ENCODE assay signal across 8 cellular contexts in the genomic region with DNA sequence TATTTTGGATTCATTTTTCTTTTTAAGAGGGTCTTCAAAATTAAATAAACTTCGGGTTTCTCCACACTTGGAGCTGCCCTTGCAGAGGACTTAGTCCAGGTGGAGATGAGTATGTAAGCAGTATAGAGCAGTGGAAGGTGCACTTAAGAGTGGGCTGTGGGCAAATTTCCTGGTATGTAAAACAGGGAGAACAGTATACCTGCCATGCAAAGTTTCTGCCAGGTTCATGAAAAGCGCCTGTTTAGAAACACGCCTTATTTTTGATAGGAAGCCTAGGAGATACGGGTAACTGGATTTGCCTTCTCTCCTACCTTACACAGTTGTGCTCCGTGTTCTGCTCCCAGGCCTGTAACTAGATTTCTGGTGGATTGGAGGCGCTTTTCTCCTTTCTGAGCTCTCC. TPM values are rescaled to one million over a fixed set of nuclear protein-coding genes. Genes with fewer than 3 reads are reported as not detected.
DNase-seq lines count a peak whose midpoint lies in the region; ATAC-seq, FAIRE-seq and TF ChIP-seq lines count a peak whose summit lies in the region.

No MANE protein-coding gene starts in this region.

- H2BK12ac ChIP-seq in H1 (ENCODE audit: low read depth, low read length) = no peak overlapping the region
- no peak overlapping the region for H2BK12ac ChIP-seq in neuronal stem cell (ENCODE audit: low read length)

- H3K9me3 ChIP-seq in Caco-2 (no peaks in the 10 kb centered on the region), H1 (ENCODE audit: insufficient read depth in 2 of 2, low read depth in 1 of 2, low read length in 1 of 2) (no peaks in the 10 kb centered on the region), neuronal stem cell (replicated peaks in 1 of 2; ENCODE audit: control insufficient read depth in 2 of 2, insufficient read depth in 1 of 2, low read depth in 1 of 2, low read length in 2 of 2) (no peaks in the 10 kb centered on the region)

- H3K4me3 Mint-ChIP-seq in Caco-2 (ENCODE audit: unreplicated experiment) = peak overlapping the region; percentile 84

- no peaks in the 10 kb centered on the region for H3K27me3 ChIP-seq in Caco-2 (replicated peaks; ENCODE audit: control insufficient read depth, insufficient read depth, low read length)
- H3K27me3 ChIP-seq in H1 (replicated peaks in 1 of 4; ENCODE audit: control insufficient read depth in 3 of 4, extremely low read depth in 1 of 4, insufficient read depth in 3 of 4, low read length in 3 of 4) = no peaks in the 10 kb centered on the region
- no peaks in the 10 kb centered on the region for H3K27me3 ChIP-seq in neuronal stem cell (ENCODE audit: control insufficient read depth in 3 of 3, insufficient read depth in 3 of 3, low read depth in 1 of 3, low read length in 3 of 3)

- H3K4me1 ChIP-seq in Caco-2 (no peaks in the 10 kb centered on the region), H1 (replicated peaks in 1 of 4; ENCODE audit: control insufficient read depth in 3 of 4, insufficient read depth in 4 of 4, low read length in 3 of 4) (peaks cover 6 to 11% (median 7%) of the 10 kb centered on the region in 4 experiments; a peak in 5 of 7 replicates), neuronal stem cell (ENCODE audit: control insufficient read depth in 2 of 2, insufficient read depth in 1 of 2, low read depth in 1 of 2, low read length in 2 of 2) (peaks cover 5 to 6% of the 10 kb centered on the region in 2 donors)

- H3K36me3 ChIP-seq in Caco-2 (ENCODE audit: control insufficient read depth, insufficient read depth, low read length) = peaks cover 5% of the 10 kb centered on the region
- peaks cover 9 to 26% (median 18%) of the 10 kb centered on the region in 4 experiments for H3K36me3 ChIP-seq in H1 (ENCODE audit: control insufficient read depth in 2 of 4, insufficient read depth in 4 of 4, low read length in 3 of 4)
- peaks cover 14 to 36% of the 10 kb centered on the region in 2 donors for H3K36me3 ChIP-seq in neuronal stem cell (replicated peaks in 1 of 2; ENCODE audit: control insufficient read depth in 2 of 2, insufficient read depth in 2 of 2, low read length in 2 of 2)

- POLR2A ChIA-PET in Caco-2 (lab: Charles Lee) (interaction anchor here (0.6 to 1.8 kb wide), 6 partner anchors 11 to 224 kb away, joined by 3 to 9 read pairs (median 6); partner anchors contain the start of genes HYI and PTPRF), H1 (lab: Charles Lee; ENCODE audit: partially characterized antibody) (interaction anchor here (0.6 to 33.2 kb wide), 35 partner anchors 10 to 324 kb away, joined by 3 to 651 read pairs (median 5); partner anchors contain the start of genes ATP6V0B, HYI and ST3GAL3)

- TF ChIP-seq CTCF in Caco-2 (IDR thresholded peaks at IDR 0.05; ENCODE audit: insufficient read depth in 1 of 2, low read depth in 1 of 2, low read length in 1 of 2, severe bottlenecking in 1 of 2, unreplicated experiment in 1 of 2) (no peak), H1 (IDR thresholded peaks at IDR 0.05; ENCODE audit: control extremely low read depth in 1 of 3, insufficient read depth in 1 of 3, low read depth in 1 of 3, low read length in 3 of 3) (no peak)

- TF ChIP-seq POLR2A in H1 (IDR thresholded peaks at IDR 0.05; ENCODE audit: control extremely low read depth in 1 of 2, low read depth in 2 of 2, low read length in 2 of 2) = no peak

- H3K9me3 Mint-ChIP-seq in Caco-2 (ENCODE audit: unreplicated experiment) = no peaks in the 10 kb centered on the region

- WGBS in H1 (ENCODE audit: extremely low coverage in 1 of 2, insufficient coverage in 1 of 2, insufficient read length in 1 of 2, insufficient replicate concordance in 2 of 2, low coverage in 1 of 2, low lambda C conversion rate in 2 of 2, missing lambda C conversion rate in 1 of 2), 2 experiments = 27% methylated on average over 6 of the region's 6 CpGs; no CpG with 5 or more reads in 1 of the 2 experiments
- WGBS in neuronal stem cell (ENCODE audit: extremely low coverage in 2 of 2, insufficient read length in 2 of 2, insufficient replicate concordance in 1 of 2), 2 donors = no CpG with 5 or more reads among the region's 6 CpGs

- peaks cover 10% of the 10 kb centered on the region for H3K23me2 ChIP-seq in H1 (ENCODE audit: low read depth, low read length)

- H3K18ac ChIP-seq in H1 (ENCODE audit: extremely low read depth, low read length) (no peak overlapping the region; the same call in 1 of the 2 replicates), neuronal stem cell (ENCODE audit: low read length) (no peak overlapping the region)

- peaks cover 47% of the 10 kb centered on the region for H3K36me3 Mint-ChIP-seq in Caco-2 (ENCODE audit: insufficient read depth, unreplicated experiment)

- peak overlapping the region in 2 of 4 experiments; percentile 9 to 80; a peak in 3 of 7 replicates for H3K9ac ChIP-seq in H1 (replicated peaks in 1 of 4; ENCODE audit: extremely low read depth in 1 of 4, low read depth in 3 of 4, low read length in 3 of 4)
- no peak overlapping the region for H3K9ac ChIP-seq in neuronal stem cell (ENCODE audit: low read depth, low read length, poor library complexity)

- H3K27me3 Mint-ChIP-seq in Caco-2 (ENCODE audit: insufficient read depth, unreplicated experiment) = no peaks in the 10 kb centered on the region

- DNase-seq in Caco-2 (no peak), NCI-H748 treated with DMSO at 0.1 percent for 48 hours (lab: John Stamatoyannopoulos, UW) (peak; percentile 78), H1 (ENCODE audit: low read depth in 1 of 2, low spot score in 2 of 2) (no peak), neuronal stem cell (ENCODE audit: low spot score) (no peak), AG20443 (ENCODE audit: low spot score) (no peak), LoVo (ENCODE audit: low spot score) (no peak)

- intact Hi-C loops in Caco-2 (cut with micrococcal nuclease; ENCODE audit: unreplicated experiment) = loop anchor here (2.0 kb wide), 1 partner anchor 122 kb away; no protein-coding TSS in a partner anchor

- H2AK5ac ChIP-seq in H1 (ENCODE audit: low read depth, low read length) (no peak overlapping the region), neuronal stem cell (ENCODE audit: low read depth, low read length) (no peak overlapping the region)

- no peak overlapping the region for H4K5ac ChIP-seq in H1 (ENCODE audit: insufficient read length, low read depth, low read length)

- peaks cover 7% of the 10 kb centered on the region for H3K4me1 Mint-ChIP-seq in Caco-2 (ENCODE audit: low read depth, unreplicated experiment)

- H2BK15ac ChIP-seq in H1 (ENCODE audit: low read length) = no peak overlapping the region
- H2BK15ac ChIP-seq in neuronal stem cell (ENCODE audit: low read length) = no peak overlapping the region

- H4K8ac ChIP-seq in H1 (ENCODE audit: extremely low read depth, insufficient read depth, low read length) (no peak overlapping the region), neuronal stem cell (ENCODE audit: low read depth, low read length) (no peak overlapping the region)

- no peak overlapping the region for H3K27ac Mint-ChIP-seq in Caco-2 (ENCODE audit: unreplicated experiment)

- H4K20me1 ChIP-seq in H1 (replicated peaks in 1 of 2; ENCODE audit: control insufficient read depth in 1 of 2, insufficient read depth in 2 of 2, low read length in 2 of 2) = peaks cover 3 to 10% of the 10 kb centered on the region in 2 experiments

- H2BK120ac ChIP-seq in H1 (replicated peaks; ENCODE audit: low read depth, low read length) = no peak overlapping the region
- H2BK120ac ChIP-seq in neuronal stem cell (ENCODE audit: low read depth, low read length) = no peak overlapping the region

- H3K27ac ChIP-seq in H1 (ENCODE audit: low read depth, low read length) = no peak overlapping the region; the same call in 1 of the 2 replicates
- no peak overlapping the region for H3K27ac ChIP-seq in neuronal stem cell (replicated peaks; ENCODE audit: low read length)

- CTCF ChIA-PET in Caco-2 (lab: Charles Lee) (interaction anchor here (1.9 kb wide), 1 partner anchor 97 kb away, joined by 8 read pairs; no protein-coding TSS in a partner anchor), H1 (lab: Charles Lee; ENCODE audit: partially characterized antibody) (interaction anchor here (0.6 to 3.0 kb wide), 14 partner anchors 9 to 283 kb away, joined by 3 to 8 read pairs (median 4); no protein-coding TSS in a partner anchor)

- H2AFZ ChIP-seq in H1 (ENCODE audit: low read length) (no peak overlapping the region), neuronal stem cell (ENCODE audit: low read length) (no peak overlapping the region)

- H3K4me3 ChIP-seq in Caco-2 (ENCODE audit: low read depth, low read length) (peak overlapping the region; percentile 72), H1 (ENCODE audit: extremely low read depth in 1 of 4, insufficient read depth in 2 of 4, low read depth in 3 of 4, low read length in 4 of 4) (peak overlapping the region; percentile 72 to 92 (median 81)), neuronal stem cell (ENCODE audit: low read length in 2 of 2) (peak overlapping the region; percentile 70 to 76)

- H3K4ac ChIP-seq in H1 (replicated peaks; ENCODE audit: insufficient read length, low read depth, low read length) (no peak overlapping the region), neuronal stem cell (ENCODE audit: low read length) (no peak overlapping the region)

- BruUV-seq in Caco-2 (replicated peaks; lab: Mats Ljungman, UMichigan) = TSS peak; percentile 36

- H3K23ac ChIP-seq in H1 (ENCODE audit: insufficient read length) = no peak overlapping the region
- H3K23ac ChIP-seq in neuronal stem cell (ENCODE audit: low read depth, low read length, poor library complexity) = no peak overlapping the region

- H3K79me1 ChIP-seq in H1 (ENCODE audit: low read depth, low read length) = no peaks in the 10 kb centered on the region; the same call in none of the 2 replicates
- H3K79me1 ChIP-seq in neuronal stem cell (ENCODE audit: low read depth, low read length) = peaks cover 3% of the 10 kb centered on the region

- peaks cover 6 to 39% of the 10 kb centered on the region in 2 experiments; a peak in 3 of 4 replicates for H3K79me2 ChIP-seq in H1 (ENCODE audit: control insufficient read depth in 1 of 2, insufficient read depth in 2 of 2, low read length in 2 of 2)

- no peak overlapping the region for H2BK20ac ChIP-seq in H1 (ENCODE audit: low read length)

- H3K4me2 ChIP-seq in H1 (ENCODE audit: insufficient read depth in 1 of 2, low read depth in 2 of 2, low read length in 2 of 2) (peak overlapping the region; percentile 76 to 98), neuronal stem cell (ENCODE audit: insufficient read depth, low read length, poor library complexity, severe bottlenecking) (peak overlapping the region; percentile 74)

- TF ChIP-seq EP300 in H1 (IDR thresholded peaks at IDR 0.05; ENCODE audit: borderline replicate concordance in 1 of 2, low read depth in 2 of 2, low read length in 2 of 2) = no peak

- FAIRE-seq in H1 (lab: Jason Lieb, UNC) = no peak

- TF ChIP-seq RAD21 in H1 (IDR thresholded peaks at IDR 0.05 in 1 of 2, conservative IDR thresholded peaks at IDR 0.05 in 1 of 2; ENCODE audit: low read depth in 2 of 2, low read length in 2 of 2) = no peak

- ATAC-seq in GM21825 (IDR thresholded peaks at IDR 0.05; ENCODE audit: unreplicated experiment) = no peak
- ATAC-seq in GM21515 (IDR thresholded peaks at IDR 0.05; ENCODE audit: unreplicated experiment) = no peak

- H3K14ac ChIP-seq in H1 (ENCODE audit: insufficient read length) = no peak overlapping the region
- H3K14ac ChIP-seq in neuronal stem cell (ENCODE audit: low read length) = no peak overlapping the region

- no peak overlapping the region for H3K56ac ChIP-seq in H1 (replicated peaks; ENCODE audit: insufficient read length, low read depth, low read length)

- H2BK5ac ChIP-seq in H1 (ENCODE audit: low read depth, low read length) (no peak overlapping the region), neuronal stem cell (ENCODE audit: low read length) (no peak overlapping the region)

- H4K91ac ChIP-seq in H1 (replicated peaks; ENCODE audit: insufficient read length, low read length) (no peak overlapping the region), neuronal stem cell (ENCODE audit: low read depth, low read length, poor library complexity) (no peak overlapping the region)

RNA-seq across cellular contexts. Expression of gene KDM4A, which starts 1.2 kb away (rescaled TPM):
- 37.7 and 45.8 TPM in 2 replicates for total RNA-seq in Caco-2 (2022)
- total RNA-seq in H1 (2021; fragmentation: NEBNext Ultra II Directional; extraction: Animal tissue kit (Norgen Biotek cat#: 25700)) = 95.9 and 103 TPM in 2 replicates
- 27.8 and 32.8 TPM in 2 replicates for polyA plus RNA-seq in H1 (2011; rRNA removed)
- 47.8 TPM for polyA plus RNA-seq in H1 (2011; cell fraction: cytosol; rRNA removed)
- 45.6 TPM for polyA plus RNA-seq in H1 (2011; cell fraction: nucleus; rRNA removed)
- 67.2 to 79.0 TPM (median 73.8 TPM) in 4 replicates for polyA plus RNA-seq in H1 (2012, experiment 1 of 2)
- 9.8 TPM for polyA plus RNA-seq in H1 (2012, experiment 2 of 2)
- polyA plus RNA-seq in H1 (2013, experiment 1 of 2) = 35.3 TPM
- 36.5 TPM for polyA plus RNA-seq in H1 (2013, experiment 2 of 2)
- polyA minus RNA-seq in H1 (2011; rRNA and poly(A)+ RNA removed) = 71.0 and 97.4 TPM in 2 replicates
- 40.3 TPM for polyA minus RNA-seq in H1 (2011; cell fraction: cytosol; rRNA and poly(A)+ RNA removed)
- polyA minus RNA-seq in H1 (2011; cell fraction: nucleus; rRNA and poly(A)+ RNA removed) = 47.4 TPM
- 24.5 TPM for polyA plus RNA-seq in neuronal stem cell (2013, experiment 1 of 2)
- 25.1 TPM for polyA plus RNA-seq in neuronal stem cell (2013, experiment 2 of 2)

RNA-seq across cellular contexts. Expression of gene ST3GAL3, which starts 56.1 kb away (rescaled TPM):
- 5.4 and 5.6 TPM in 2 replicates for total RNA-seq in Caco-2 (2022)
- total RNA-seq in H1 (2021; fragmentation: NEBNext Ultra II Directional; extraction: Animal tissue kit (Norgen Biotek cat#: 25700)) = 6.5 and 7.0 TPM in 2 replicates
- 6.8 and 9.5 TPM in 2 replicates for polyA plus RNA-seq in H1 (2011; rRNA removed)
- polyA plus RNA-seq in H1 (2011; cell fraction: cytosol; rRNA removed) = 5.7 TPM
- 13.1 TPM for polyA plus RNA-seq in H1 (2011; cell fraction: nucleus; rRNA removed)
- polyA plus RNA-seq in H1 (2012, experiment 1 of 2) = 5.3 to 8.7 TPM (median 7.7 TPM) in 4 replicates
- polyA plus RNA-seq in H1 (2012, experiment 2 of 2) = 4.9 TPM
- polyA plus RNA-seq in H1 (2013, experiment 1 of 2) = 4.4 TPM
- polyA plus RNA-seq in H1 (2013, experiment 2 of 2) = 4.3 TPM
- polyA minus RNA-seq in H1 (2011; rRNA and poly(A)+ RNA removed) = 11.9 and 12.2 TPM in 2 replicates
- 3.2 TPM for polyA minus RNA-seq in H1 (2011; cell fraction: cytosol; rRNA and poly(A)+ RNA removed)
- polyA minus RNA-seq in H1 (2011; cell fraction: nucleus; rRNA and poly(A)+ RNA removed) = 19.0 TPM
- 23.9 TPM for polyA plus RNA-seq in neuronal stem cell (2013, experiment 1 of 2)
- 22.3 TPM for polyA plus RNA-seq in neuronal stem cell (2013, experiment 2 of 2)
